ENCODE assay signal across 8 cellular contexts in genomic region chr2:74507145-74507925, GRCh38. TPM values are rescaled to one million over a fixed set of nuclear protein-coding genes. Genes with fewer than 3 reads are reported as not detected.
DNase-seq lines count a peak whose midpoint lies in the region; ATAC-seq, FAIRE-seq and TF ChIP-seq lines count a peak whose summit lies in the region.

PCGF1 (minus strand) TSS chr2:74507695; CDS start chr2:74507668, 27 bp downstream.

- peak within 1 kb of the TSS; percentile 100 for H3K27ac Mint-ChIP-seq in T-helper 1 cell treated with Interleukin-12 subunit alpha and Interleukin-12 subunit beta and Interleukin-4 antibody, amounts not matched to agents 30 μg/mL and 1 μg/mL, for 36 hours

- TF ChIP-seq POLR2A in prostate gland (IDR thresholded peaks at IDR 0.05), result peak; percentile 39

- H3K4me1 ChIP-seq in left ventricle myocardium inferior, result peaks cover 60% of the 10 kb centered on the region
- peaks cover 12% of the 10 kb centered on the region for H3K4me1 ChIP-seq in prostate gland (replicated peaks)

- DNase-seq in GM13977 (ENCODE audit: low spot score), result peak; percentile 97
- peak; percentile 99 for DNase-seq in NCI-H1694 (lab: John Stamatoyannopoulos, UW)
- peak; percentile 94 for DNase-seq in amniotic stem cell (lab: John Stamatoyannopoulos, UW)
- peak; percentile 100 for DNase-seq in left ventricle myocardium inferior
- DNase-seq in prostate gland (ENCODE audit: low spot score), result peak; percentile 99
- peak; percentile 99 for DNase-seq in urothelium cell line (ENCODE audit: low spot score)

- H3K27me3 Mint-ChIP-seq in T-helper 1 cell treated with Interleukin-12 subunit alpha and Interleukin-12 subunit beta and Interleukin-4 antibody, amounts not matched to agents 30 μg/mL and 1 μg/mL, for 36 hours (ENCODE audit: low read depth), result peaks cover 43% of the 10 kb centered on the region

- H3K9me3 Mint-ChIP-seq in T-helper 1 cell treated with Interleukin-12 subunit alpha and Interleukin-12 subunit beta and Interleukin-4 antibody, amounts not matched to agents 30 μg/mL and 1 μg/mL, for 36 hours, result no peaks in the 10 kb centered on the region

- H3K4me1 Mint-ChIP-seq in T-helper 1 cell treated with Interleukin-12 subunit alpha and Interleukin-12 subunit beta and Interleukin-4 antibody, amounts not matched to agents 30 μg/mL and 1 μg/mL, for 36 hours (ENCODE audit: low read depth), result peaks cover 50% of the 10 kb centered on the region

- WGBS in prostate gland, result under 1% methylated on average over 51 of the region's 56 CpGs

- in situ Hi-C loops in GM13977 (cut with MboI; ENCODE audit: low pct_unique_long_range_greater_than_20kb, low sequenced_read_pairs, unreplicated experiment), result no loop called here

- peaks cover 27% of the 10 kb centered on the region for H3K36me3 Mint-ChIP-seq in T-helper 1 cell treated with Interleukin-12 subunit alpha and Interleukin-12 subunit beta and Interleukin-4 antibody, amounts not matched to agents 30 μg/mL and 1 μg/mL, for 36 hours (ENCODE audit: low read depth)

- peaks cover 21% of the 10 kb centered on the region for H3K36me3 ChIP-seq in left ventricle myocardium inferior
- H3K36me3 ChIP-seq in prostate gland, result peaks cover 0 to 12% of the 10 kb centered on the region in 2 donors

- H3K27me3 ChIP-seq in left ventricle myocardium inferior (ENCODE audit: low read depth) (peaks cover 83% of the 10 kb centered on the region), prostate gland (replicated peaks; ENCODE audit: insufficient read depth) (peaks cover 7% of the 10 kb centered on the region)

- H3K4me3 ChIP-seq in left ventricle myocardium inferior (peak within 1 kb of the TSS; percentile 80), prostate gland (peak within 1 kb of the TSS; percentile 82)

- TF ChIP-seq CTCF in GM13977 (IDR thresholded peaks at IDR 0.05; ENCODE audit: extremely low read depth, insufficient read depth, missing control alignments), result peak; percentile 68
- TF ChIP-seq CTCF in left ventricle myocardium inferior (IDR thresholded peaks at IDR 0.05; ENCODE audit: borderline replicate concordance), result peak; percentile 56
- TF ChIP-seq CTCF in prostate gland (IDR thresholded peaks at IDR 0.05), result peak in 2 of 4 experiments; percentile 7 to 24

- peak; percentile 84 for ATAC-seq in HG02884 (IDR thresholded peaks at IDR 0.05; ENCODE audit: unreplicated experiment)

- intact Hi-C loops in left ventricle myocardium inferior (cut with micrococcal nuclease), result no loop called here
- intact Hi-C loops in prostate gland (cut with DNase I), result no loop called here

- H3K9me3 ChIP-seq in left ventricle myocardium inferior (replicated peaks), result no peaks in the 10 kb centered on the region
- no peaks in the 10 kb centered on the region for H3K9me3 ChIP-seq in prostate gland

- H3K27ac ChIP-seq in left ventricle myocardium inferior (replicated peaks), result peak within 1 kb of the TSS; percentile 99
- H3K27ac ChIP-seq in prostate gland, result peak within 1 kb of the TSS; percentile 99

- H3K4me3 Mint-ChIP-seq in T-helper 1 cell treated with Interleukin-12 subunit alpha and Interleukin-12 subunit beta and Interleukin-4 antibody, amounts not matched to agents 30 μg/mL and 1 μg/mL, for 36 hours, result peak within 1 kb of the TSS; percentile 99

- peak; percentile 84 for FAIRE-seq in urothelium cell line (lab: Jason Lieb, UNC)

RNA-seq across cellular contexts. Expression of gene PCGF1, which starts in this region (rescaled TPM):
- total RNA-seq in left ventricle myocardium inferior (20.2 TPM), prostate gland (10 to 100 TPM; 13.6 to 14.7 TPM)

Comparison
In these comparisons a context has a peak if more than half of its experiments do, and no peak if none do; other contexts are left out.
1. Peak in every context shown above with its lines: DNase-seq, ATAC-seq, H3K4me3 ChIP-seq and H3K27ac ChIP-seq.